ENCODE assay signal across 1 cellular context in genomic region chr7:90403174-90404113, GRCh38.
A peak's percentile ranks its signal among the peaks of the same experiment; 100 is the strongest.
TF ChIP-seq lines count a peak whose summit lies in the region.

TSS of gene CLDN12 (plus strand) at chr7:90403461. CDS start at chr7:90412677, 9,216 bp downstream.

TF ChIP-seq in HepG2, 621 proteins besides CTCF, POLR2A, EP300 and RAD21 (continued from another document and continues in another):
- TF ChIP-seq ARID4A (CRISPR knock-in tag; IDR thresholded peaks at IDR 0.05; ENCODE audit: borderline replicate concordance) = peak; percentile 68; the same call in 1 of the 2 replicates
- TF ChIP-seq NONO (IDR thresholded peaks at IDR 0.05) = no peak
- TF ChIP-seq NONO (CRISPR knock-in tag; conservative IDR thresholded peaks at IDR 0.05) = 0 out of 2 replicates have a peak, but pooled peaks have one; percentile 30
- peak in 1 of 2 experiments; percentile 27; a peak in 1 of 4 replicates for TF ChIP-seq REST (IDR thresholded peaks at IDR 0.05; ENCODE audit: borderline replicate concordance in 1 of 2, low read depth in 1 of 2, low read length in 2 of 2)
- peak; percentile 30; the same call in 1 of the 2 replicates for TF ChIP-seq ZNF281 (CRISPR knock-in tag; IDR thresholded peaks at IDR 0.05; ENCODE audit: borderline replicate concordance)
- TF ChIP-seq PBX3 (CRISPR knock-in tag; IDR thresholded peaks at IDR 0.05; ENCODE audit: borderline replicate concordance) = no peak
- TF ChIP-seq CEBPB (IDR thresholded peaks at IDR 0.05; ENCODE audit: borderline replicate concordance, low read depth, low read length) = peak; percentile 98
- TF ChIP-seq ZNF530 (CRISPR knock-in tag; IDR thresholded peaks at IDR 0.05; ENCODE audit: low read depth) = no peak
- TF ChIP-seq PCBP2 (optimal IDR thresholded peaks at IDR 0.05; ENCODE audit: low read depth, low read length, poor library complexity, severe bottlenecking) = no peak
- TF ChIP-seq ZNF639 (CRISPR knock-in tag; conservative IDR thresholded peaks at IDR 0.05) = no peak
- TF ChIP-seq ATM (IDR thresholded peaks at IDR 0.05; ENCODE audit: borderline replicate concordance) = no peak
- no peak; the same call in 1 of the 2 replicates for TF ChIP-seq TFDP2 (CRISPR knock-in tag; IDR thresholded peaks at IDR 0.05)
- no peak for TF ChIP-seq MTF2 (CRISPR knock-in tag; IDR thresholded peaks at IDR 0.05; ENCODE audit: borderline replicate concordance)
- TF ChIP-seq ZNF263 (CRISPR knock-in tag; IDR thresholded peaks at IDR 0.05) = no peak
- no peak for TF ChIP-seq CREB1 (IDR thresholded peaks at IDR 0.05)
- peak; percentile 90 for TF ChIP-seq CREB1 (CRISPR knock-in tag; IDR thresholded peaks at IDR 0.05)
- no peak for TF ChIP-seq ZNF451 (CRISPR knock-in tag; IDR thresholded peaks at IDR 0.05)
- TF ChIP-seq ERF (CRISPR knock-in tag; IDR thresholded peaks at IDR 0.05) = peak; percentile 85
- TF ChIP-seq ETV6 (CRISPR knock-in tag; conservative IDR thresholded peaks at IDR 0.05) = no peak; the same call in 1 of the 2 replicates
- TF ChIP-seq SNAI1 (CRISPR knock-in tag; IDR thresholded peaks at IDR 0.05; ENCODE audit: borderline replicate concordance) = 0 out of 2 replicates have a peak, but pooled peaks have one; percentile 47
- TF ChIP-seq ZBED4 (CRISPR knock-in tag; IDR thresholded peaks at IDR 0.05; ENCODE audit: borderline replicate concordance) = peak; percentile 67
- TF ChIP-seq ZNF788 (CRISPR knock-in tag; IDR thresholded peaks at IDR 0.05; ENCODE audit: borderline replicate concordance) = peak; percentile 16; the same call in 1 of the 2 replicates
- 0 out of 2 replicates have a peak, but pooled peaks have one; percentile 44 for TF ChIP-seq RFX5 (IDR thresholded peaks at IDR 0.05; ENCODE audit: low read depth, low read length)
- TF ChIP-seq NAIF1 (CRISPR knock-in tag; IDR thresholded peaks at IDR 0.05; ENCODE audit: borderline replicate concordance) = 0 out of 2 replicates have a peak, but pooled peaks have one; percentile 55
- TF ChIP-seq THRA (CRISPR knock-in tag; IDR thresholded peaks at IDR 0.05; ENCODE audit: borderline replicate concordance) = no peak; the same call in none of the 2 replicates
- no peak for TF ChIP-seq UBTF (CRISPR knock-in tag; IDR thresholded peaks at IDR 0.05)
- peak; percentile 90 for TF ChIP-seq CREM (IDR thresholded peaks at IDR 0.05)
- TF ChIP-seq CREM (CRISPR knock-in tag; IDR thresholded peaks at IDR 0.05) = no peak
